In the genomic region with DNA sequence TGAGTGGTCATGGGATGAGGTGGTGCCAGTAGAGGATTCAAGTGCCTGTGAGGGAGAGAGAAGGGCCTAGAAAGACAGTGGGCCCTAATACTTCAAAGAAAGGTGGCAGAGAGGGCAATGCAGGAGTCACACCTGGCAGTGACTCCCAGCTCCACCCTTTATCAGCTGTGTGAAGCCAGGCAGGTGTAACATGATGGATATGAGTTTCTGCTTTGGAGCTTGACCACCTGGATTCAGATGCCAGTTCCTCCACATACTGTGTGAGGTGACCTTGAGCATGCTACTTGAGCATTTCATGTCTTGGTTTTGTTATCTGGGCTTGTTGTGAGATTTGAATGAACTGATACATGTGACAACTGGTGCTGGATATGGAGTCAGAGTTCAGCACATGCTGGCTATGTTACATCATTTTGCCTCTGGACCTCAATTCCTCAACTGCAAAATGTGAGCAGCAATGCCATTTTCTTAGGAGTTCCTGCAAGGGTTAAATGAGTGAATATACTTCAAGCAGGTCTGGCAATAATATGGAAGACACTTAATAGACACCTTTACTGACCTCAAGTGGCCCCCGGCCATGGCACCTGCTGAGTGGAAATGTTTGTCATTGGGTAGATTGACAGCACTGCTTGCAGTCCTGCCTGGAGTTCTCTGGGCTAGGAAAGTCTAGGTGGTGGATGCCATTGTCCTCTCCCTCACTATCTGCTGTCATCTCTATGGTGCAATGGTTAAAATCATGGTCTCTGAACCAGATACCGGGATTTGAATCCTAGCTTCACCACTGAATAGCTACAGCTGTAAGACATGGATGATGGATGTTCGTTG, we compare ENCODE assay signal across 18 cellular contexts.
A peak's percentile ranks its signal among the peaks of the same experiment; 100 is the strongest.
DNase-seq lines count a peak whose midpoint lies in the region; ATAC-seq and TF ChIP-seq lines count a peak whose summit lies in the region.
"Had no signal": no experiment of that assay in that cellular context is flagged by ENCODE, and none has a peak within 500 bp of the region (broad histone marks: within the 10 kb centered on the region; RNA-seq: fewer than 3 reads in every experiment).

No MANE protein-coding gene starts in this region.

- H3K27me3 Mint-ChIP-seq in activated naive CD8-positive, alpha-beta T cell, result no peaks in the 10 kb centered on the region
- H3K27me3 Mint-ChIP-seq in activated naive CD8-positive, alpha-beta T cell treated with anti-CD3 and anti-CD28 coated beads for 36 hours, result no peaks in the 10 kb centered on the region

- intact Hi-C loops in psoas muscle (cut with DNase I), result no loop called here

- H3K4me3 Mint-ChIP-seq in activated naive CD8-positive, alpha-beta T cell, result no peak overlapping the region
- H3K4me3 Mint-ChIP-seq in activated naive CD8-positive, alpha-beta T cell treated with anti-CD3 and anti-CD28 coated beads for 36 hours, result no peak overlapping the region
- H3K4me3 Mint-ChIP-seq: IgD-negative memory B cell had no signal

- POLR2A ChIA-PET in RWPE1 (lab: Yijun Ruan, JAX; ENCODE audit: low non-redundant PET), result no interaction called here

- WGBS in psoas muscle, 3 donors, result 79 to 90% (median 81%) methylated on average over 3 of the region's 3 CpGs

- H3K4me1 Mint-ChIP-seq in activated naive CD8-positive, alpha-beta T cell (ENCODE audit: low read depth), result peaks cover 78% of the 10 kb centered on the region
- H3K4me1 Mint-ChIP-seq in activated naive CD8-positive, alpha-beta T cell treated with anti-CD3 and anti-CD28 coated beads for 36 hours, result peaks cover 68% of the 10 kb centered on the region

- no peaks in the 10 kb centered on the region for H3K9me3 Mint-ChIP-seq in activated naive CD8-positive, alpha-beta T cell (ENCODE audit: low read depth)
- H3K9me3 Mint-ChIP-seq in activated naive CD8-positive, alpha-beta T cell treated with anti-CD3 and anti-CD28 coated beads for 36 hours, result no peaks in the 10 kb centered on the region
- H3K9me3 Mint-ChIP-seq: IgD-negative memory B cell had no signal

- peaks cover 5% of the 10 kb centered on the region for H3K36me3 Mint-ChIP-seq in activated naive CD8-positive, alpha-beta T cell
- H3K36me3 Mint-ChIP-seq in activated naive CD8-positive, alpha-beta T cell treated with anti-CD3 and anti-CD28 coated beads for 36 hours, result peaks cover 14% of the 10 kb centered on the region
- H3K36me3 Mint-ChIP-seq: IgD-negative memory B cell had no signal

- H3K4me3 ChIP-seq in effector memory CD4-positive, alpha-beta T cell (ENCODE audit: insufficient read depth, low read depth, low read length, poor library complexity, severe bottlenecking), result no peak overlapping the region
- H3K4me3 ChIP-seq in psoas muscle, result no peak overlapping the region
- H3K4me3 ChIP-seq: HAP-1, heart left ventricle, lower lobe of right lung, ovary, vagina had no signal

- no peaks in the 10 kb centered on the region for H3K27me3 ChIP-seq in effector memory CD4-positive, alpha-beta T cell (replicated peaks; ENCODE audit: control insufficient read depth, insufficient read depth, low read length, poor library complexity, severe bottlenecking)
- H3K27me3 ChIP-seq in psoas muscle (ENCODE audit: insufficient read depth in 3 of 3, low read length in 2 of 3), result no peaks in the 10 kb centered on the region
- H3K27me3 ChIP-seq: heart left ventricle, ovary, vagina had no signal

- ATAC-seq in psoas muscle, result peak in 3 of 4 donors; percentile 35 to 83 (median 72)

- CTCF ChIA-PET in RWPE1 (lab: Yijun Ruan, JAX), result interaction anchor here (0.6 to 0.7 kb wide), 2 partner anchors 50 to 163 kb away, joined by 3 read pairs; no protein-coding TSS in a partner anchor

- no peaks in the 10 kb centered on the region for H3K9me3 ChIP-seq in effector memory CD4-positive, alpha-beta T cell (ENCODE audit: control insufficient read depth, low read length)
- H3K9me3 ChIP-seq in psoas muscle, result no peaks in the 10 kb centered on the region
- H3K9me3 ChIP-seq: HAP-1, heart left ventricle, lower lobe of right lung, ovary, vagina had no signal

- H3K4me1 ChIP-seq in effector memory CD4-positive, alpha-beta T cell (ENCODE audit: control insufficient read depth, insufficient read depth, low read length, poor library complexity, severe bottlenecking), result peaks cover 28% of the 10 kb centered on the region
- H3K4me1 ChIP-seq in psoas muscle, result no peaks in the 10 kb centered on the region
- H3K4me1 ChIP-seq: HAP-1 had no signal

- no peaks in the 10 kb centered on the region for H3K36me3 ChIP-seq in effector memory CD4-positive, alpha-beta T cell (ENCODE audit: control insufficient read depth, insufficient read depth, low read length)
- no peaks in the 10 kb centered on the region for H3K36me3 ChIP-seq in psoas muscle (ENCODE audit: insufficient read depth in 1 of 2, low read depth in 1 of 2)
- H3K36me3 ChIP-seq: HAP-1, ovary, vagina had no signal

- peak overlapping the region; percentile 25; the same call in 1 of the 2 replicates for H3K27ac ChIP-seq in RWPE1
- peak overlapping the region; percentile 12 for H3K27ac ChIP-seq in effector memory CD4-positive, alpha-beta T cell (ENCODE audit: insufficient read depth, low read length, poor library complexity, severe bottlenecking)
- H3K27ac ChIP-seq in psoas muscle, result no peak overlapping the region
- H3K27ac ChIP-seq: heart left ventricle, lower lobe of right lung, ovary, vagina had no signal

- DNase-seq in activated naive CD8-positive, alpha-beta T cell treated with anti-CD3 and anti-CD28 coated beads for 36 hours, result no peak
- DNase-seq in RWPE1 (ENCODE audit: low spot score), result no peak
- DNase-seq in effector memory CD4-positive, alpha-beta T cell, result no peak
- DNase-seq in psoas muscle, result no peak
- no peak for DNase-seq in activated CD4-positive, CD25-positive, alpha-beta regulatory T cell treated with anti-CD3 and anti-CD28 coated beads, Interleukin-2, amount 50 U/mL, for 72 hours
- no peak for DNase-seq in GM19238 (ENCODE audit: insufficient read length, low spot score)
- DNase-seq: activated T-cell treated with anti-CD3 and anti-CD28 coated beads, Interleukin-2, amount 50 U/mL, for 1 hour; Calu3; heart left ventricle; lower lobe of right lung; NCI-H1930; NCI-H446; ovary; SHP77 had no signal

- peak overlapping the region; percentile 36 for H3K27ac Mint-ChIP-seq in activated naive CD8-positive, alpha-beta T cell
- H3K27ac Mint-ChIP-seq in activated naive CD8-positive, alpha-beta T cell treated with anti-CD3 and anti-CD28 coated beads for 36 hours, result no peak overlapping the region
- H3K27ac Mint-ChIP-seq: IgD-negative memory B cell had no signal

- no peak for TF ChIP-seq CTCF in RWPE1 (conservative IDR thresholded peaks at IDR 0.05; ENCODE audit: low read depth)
- no peak for TF ChIP-seq CTCF in psoas muscle (IDR thresholded peaks at IDR 0.05)
